In genomic region chr17:69188064-69188463, GRCh38 we compare ENCODE assay signal across 29 cellular contexts. TPM values are rescaled to one million over a fixed set of nuclear protein-coding genes. Genes with fewer than 3 reads are reported as not detected.
"Had no signal": no experiment of that assay in that cellular context is flagged by ENCODE, and none has a peak within 500 bp of the region (broad histone marks: within the 10 kb centered on the region; RNA-seq: fewer than 3 reads in every experiment).

No MANE protein-coding gene starts in this region.

- H3K9me3 Mint-ChIP-seq: activated CD4-positive, alpha-beta memory T cell treated with anti-CD3 and anti-CD28 coated beads, Interleukin-2, amount 10 ng/mL, durations not matched to agents 7 days and 5 days; activated CD4-positive, alpha-beta T cell treated with anti-CD3 and anti-CD28 coated beads, Interleukin-2, amount 10 ng/mL, durations not matched to agents 24 days and 14 days; activated naive CD4-positive, alpha-beta T cell treated with anti-CD3 and anti-CD28 coated beads, Interleukin-2, amount 10 ng/mL, durations not matched to agents 7 days and 5 days; activated naive CD4-positive, alpha-beta T cell treated with anti-CD3 and anti-CD28 coated beads, Interleukin-2, amount 50 U/mL, for 72 hours; activated naive CD8-positive, alpha-beta T cell treated with anti-CD3 and anti-CD28 coated beads, Interleukin-2, amount 10 ng/mL, durations not matched to agents 7 days and 5 days; activated T-cell treated with anti-CD3 and anti-CD28 coated beads, Interleukin-2, amount 50 U/mL, for 24 hours; activated T-cell treated with anti-CD3 and anti-CD28 coated beads, Interleukin-2, amount 50 U/mL, for 72 hours; brain had no signal

- H3K27me3 ChIP-seq: ascending aorta, breast epithelium, cardiac muscle cell, colonic mucosa, esophagus muscularis mucosa, foreskin keratinocyte, gastrocnemius medialis, heart left ventricle had no signal

- H3K4me3 Mint-ChIP-seq: activated CD4-positive, alpha-beta memory T cell treated with anti-CD3 and anti-CD28 coated beads, Interleukin-2, amount 10 ng/mL, durations not matched to agents 7 days and 5 days; activated CD4-positive, alpha-beta T cell treated with anti-CD3 and anti-CD28 coated beads for 36 hours; activated CD4-positive, alpha-beta T cell treated with anti-CD3 and anti-CD28 coated beads, Interleukin-2, amount 10 ng/mL, durations not matched to agents 24 days and 14 days; activated naive CD4-positive, alpha-beta T cell treated with anti-CD3 and anti-CD28 coated beads, Interleukin-2, amount 10 ng/mL, durations not matched to agents 7 days and 5 days; activated naive CD8-positive, alpha-beta T cell treated with anti-CD3 and anti-CD28 coated beads, Interleukin-2, amount 10 ng/mL, durations not matched to agents 7 days and 5 days; activated T-cell treated with anti-CD3 and anti-CD28 coated beads, Interleukin-2, amount 50 U/mL, for 24 hours; activated T-cell treated with anti-CD3 and anti-CD28 coated beads, Interleukin-2, amount 50 U/mL, for 72 hours; brain had no signal

- H3K4me3 ChIP-seq: ascending aorta, breast epithelium, cardiac muscle cell, colonic mucosa, esophagus muscularis mucosa, gastrocnemius medialis, heart left ventricle had no signal

- H3K4me1 Mint-ChIP-seq: activated CD4-positive, alpha-beta memory T cell treated with anti-CD3 and anti-CD28 coated beads, Interleukin-2, amount 10 ng/mL, durations not matched to agents 7 days and 5 days; activated CD4-positive, alpha-beta T cell treated with anti-CD3 and anti-CD28 coated beads for 36 hours; activated CD4-positive, alpha-beta T cell treated with anti-CD3 and anti-CD28 coated beads, Interleukin-2, amount 10 ng/mL, durations not matched to agents 24 days and 14 days; activated naive CD4-positive, alpha-beta T cell treated with anti-CD3 and anti-CD28 coated beads, Interleukin-2, amount 10 ng/mL, durations not matched to agents 7 days and 5 days; activated naive CD8-positive, alpha-beta T cell treated with anti-CD3 and anti-CD28 coated beads, Interleukin-2, amount 10 ng/mL, durations not matched to agents 7 days and 5 days had no signal

- H3K27me3 Mint-ChIP-seq: activated CD4-positive, alpha-beta memory T cell treated with anti-CD3 and anti-CD28 coated beads, Interleukin-2, amount 10 ng/mL, durations not matched to agents 7 days and 5 days; activated CD4-positive, alpha-beta T cell treated with anti-CD3 and anti-CD28 coated beads for 36 hours; activated CD4-positive, alpha-beta T cell treated with anti-CD3 and anti-CD28 coated beads, Interleukin-2, amount 10 ng/mL, durations not matched to agents 24 days and 14 days; activated naive CD4-positive, alpha-beta T cell treated with anti-CD3 and anti-CD28 coated beads, Interleukin-2, amount 10 ng/mL, durations not matched to agents 7 days and 5 days; activated naive CD8-positive, alpha-beta T cell treated with anti-CD3 and anti-CD28 coated beads, Interleukin-2, amount 10 ng/mL, durations not matched to agents 7 days and 5 days; activated T-cell treated with anti-CD3 and anti-CD28 coated beads, Interleukin-2, amount 50 U/mL, for 24 hours had no signal

- H3K27ac Mint-ChIP-seq: activated CD4-positive, alpha-beta memory T cell treated with anti-CD3 and anti-CD28 coated beads, Interleukin-2, amount 10 ng/mL, durations not matched to agents 7 days and 5 days; activated CD4-positive, alpha-beta T cell treated with anti-CD3 and anti-CD28 coated beads for 36 hours; activated CD4-positive, alpha-beta T cell treated with anti-CD3 and anti-CD28 coated beads, Interleukin-2, amount 10 ng/mL, durations not matched to agents 24 days and 14 days; activated naive CD4-positive, alpha-beta T cell treated with anti-CD3 and anti-CD28 coated beads, Interleukin-2, amount 10 ng/mL, durations not matched to agents 7 days and 5 days; activated naive CD4-positive, alpha-beta T cell treated with anti-CD3 and anti-CD28 coated beads, Interleukin-2, amount 50 U/mL, for 72 hours; activated naive CD8-positive, alpha-beta T cell treated with anti-CD3 and anti-CD28 coated beads, Interleukin-2, amount 10 ng/mL, durations not matched to agents 7 days and 5 days; activated T-cell treated with anti-CD3 and anti-CD28 coated beads, Interleukin-2, amount 50 U/mL, for 24 hours; activated T-cell treated with anti-CD3 and anti-CD28 coated beads, Interleukin-2, amount 50 U/mL, for 72 hours had no signal

- ATAC-seq: activated CD4-positive, alpha-beta T cell treated with anti-CD3 and anti-CD28 coated beads for 36 hours; activated naive CD4-positive, alpha-beta T cell treated with anti-CD3 and anti-CD28 coated beads, Interleukin-2, amount 50 U/mL, for 72 hours; activated T-cell treated with anti-CD3 and anti-CD28 coated beads, Interleukin-2, amount 50 U/mL, for 72 hours; foreskin keratinocyte; gastrocnemius medialis; heart left ventricle had no signal

- H3K9me3 ChIP-seq: ascending aorta, breast epithelium, colonic mucosa, esophagus muscularis mucosa, gastrocnemius medialis, heart left ventricle had no signal

- H3K36me3 ChIP-seq: ascending aorta, breast epithelium, cardiac muscle cell, colonic mucosa had no signal

- H3K27ac ChIP-seq: ascending aorta, breast epithelium, cardiac muscle cell, colonic mucosa, esophagus muscularis mucosa, foreskin keratinocyte, gastrocnemius medialis, heart left ventricle had no signal

- H3K36me3 Mint-ChIP-seq: activated naive CD4-positive, alpha-beta T cell treated with anti-CD3 and anti-CD28 coated beads, Interleukin-2, amount 10 ng/mL, durations not matched to agents 7 days and 5 days; activated naive CD4-positive, alpha-beta T cell treated with anti-CD3 and anti-CD28 coated beads, Interleukin-2, amount 50 U/mL, for 72 hours; activated naive CD8-positive, alpha-beta T cell treated with anti-CD3 and anti-CD28 coated beads, Interleukin-2, amount 10 ng/mL, durations not matched to agents 7 days and 5 days; brain had no signal

- H3K4me1 ChIP-seq: ascending aorta, breast epithelium, colonic mucosa, esophagus muscularis mucosa, foreskin keratinocyte, gastrocnemius medialis, heart left ventricle had no signal

- DNase-seq: activated CD4-positive, alpha-beta memory T cell treated with anti-CD3 and anti-CD28 coated beads, Interleukin-2, amount 10 ng/mL, durations not matched to agents 7 days and 5 days; activated CD4-positive, alpha-beta T cell treated with anti-CD3 and anti-CD28 coated beads for 36 hours; activated CD4-positive, alpha-beta T cell treated with anti-CD3 and anti-CD28 coated beads, Interleukin-2, amount 10 ng/mL, durations not matched to agents 24 days and 14 days; activated CD4-positive, CD25-positive, alpha-beta regulatory T cell; activated CD4-positive, CD25-positive, alpha-beta regulatory T cell treated with anti-CD3 and anti-CD28 coated beads, Interleukin-2, amount 50 U/mL, for 72 hours; activated CD8-positive, alpha-beta memory T cell treated with anti-CD3 and anti-CD28 coated beads, Interleukin-2, amount 50 U/mL, for 48 hours; activated gamma-delta T cell; activated naive CD4-positive, alpha-beta T cell; activated naive CD4-positive, alpha-beta T cell treated with anti-CD3 and anti-CD28 coated beads, Interleukin-2, amount 10 ng/mL, durations not matched to agents 7 days and 5 days; activated naive CD8-positive, alpha-beta T cell treated with anti-CD3 and anti-CD28 coated beads, Interleukin-2, amount 10 ng/mL, durations not matched to agents 7 days and 5 days; activated T-cell treated with anti-CD3 and anti-CD28 coated beads for 4 hours; activated T-cell treated with anti-CD3 and anti-CD28 coated beads, Interleukin-2, amount 50 U/mL, for 24 hours; activated T-cell treated with anti-CD3 and anti-CD28 coated beads, Interleukin-2, amount 50 U/mL, for 72 hours; central memory CD4-positive, alpha-beta T cell; cerebellar nuclear complex; colonic mucosa; effector memory CD4-positive, alpha-beta T cell; erythroblast; foreskin keratinocyte; gastrocnemius medialis; glutamatergic neuron; heart left ventricle; T-helper 2 cell had no signal

RNA-seq across cellular contexts. Expression of gene ABCA10, which starts 40.6 kb away (rescaled TPM):
- total RNA-seq: cardiac muscle cell had no signal
- polyA plus RNA-seq: cardiac muscle cell had no signal

RNA-seq across cellular contexts. Expression of gene ABCA6, which starts 46.4 kb away (rescaled TPM):
- total RNA-seq: activated CD4-positive, alpha-beta T cell treated with anti-CD3 and anti-CD28 coated beads for 36 hours; activated CD4-positive, alpha-beta T cell treated with anti-CD3 and anti-CD28 coated beads, Interleukin-2, amount 10 ng/mL, durations not matched to agents 24 days and 14 days; cardiac muscle cell; foreskin keratinocyte had no signal
- polyA plus RNA-seq: cardiac muscle cell, foreskin keratinocyte had no signal
